In genomic region chr5:10116594-10116993, GRCh38 we compare ENCODE assay signal across 35 cellular contexts.
"Had no signal": no experiment of that assay in that cellular context is flagged by ENCODE, and none has a peak within 500 bp of the region (broad histone marks: within the 10 kb centered on the region; RNA-seq: fewer than 3 reads in every experiment).

No MANE protein-coding gene starts in this region.

- H3K36me3 ChIP-seq: adrenal gland, brain microvascular endothelial cell, breast epithelium had no signal

- DNase-seq: activated B cell treated with CpG ODN at 0.5 μM for 24 hours; activated CD4-positive, alpha-beta memory T cell treated with anti-CD3 and anti-CD28 coated beads for 36 hours; activated CD4-positive, alpha-beta T cell treated with anti-CD3 and anti-CD28 coated beads for 4 hours; activated CD4-positive, alpha-beta T cell treated with anti-CD3 and anti-CD28 coated beads, Interleukin-2, amount 10 ng/mL, durations not matched to agents 24 days and 14 days; activated CD4-positive, alpha-beta T cell treated with anti-CD3 and anti-CD28 coated beads, Interleukin-2, amount 50 U/mL, for 1 hour; activated CD4-positive, alpha-beta T cell treated with anti-CD3 and anti-CD28 coated beads, Interleukin-2, amount 50 U/mL, for 4 hours; activated CD4-positive, CD25-positive, alpha-beta regulatory T cell treated with anti-CD3 and anti-CD28 coated beads, Interleukin-2, amount 50 U/mL, for 72 hours; activated CD8-positive, alpha-beta memory T cell treated with anti-CD3 and anti-CD28 coated beads, Interleukin-2, amount 10 ng/mL, durations not matched to agents 7 days and 5 days; activated CD8-positive, alpha-beta T cell treated with anti-CD3 and anti-CD28 coated beads for 36 hours; activated effector memory CD4-positive, alpha-beta T cell treated with anti-CD3 and anti-CD28 coated beads, Interleukin-2, amount 50 U/mL, for 16 hours; activated gamma-delta T cell treated with Interleukin-2 at 50 U/mL for 16 hours; activated naive CD4-positive, alpha-beta T cell; activated naive CD4-positive, alpha-beta T cell treated with anti-CD3 and anti-CD28 coated beads for 36 hours; activated naive CD4-positive, alpha-beta T cell treated with anti-CD3 and anti-CD28 coated beads, Interleukin-2, amount 50 U/mL, for 16 hours; activated naive CD8-positive, alpha-beta T cell treated with anti-CD3 and anti-CD28 coated beads for 36 hours; activated T-cell treated with anti-CD3 and anti-CD28 coated beads for 4 hours; activated T-cell treated with anti-CD3 and anti-CD28 coated beads, Interleukin-2, amount 50 U/mL, for 1 hour; activated T-cell treated with anti-CD3 and anti-CD28 coated beads, Interleukin-2, amount 50 U/mL, for 4 hours; activated T-cell treated with anti-CD3 and anti-CD28 coated beads, Interleukin-2, amount 50 U/mL, for 72 hours; adrenal gland; amniotic stem cell; aorta; body of pancreas; brain microvascular endothelial cell; central memory CD4-positive, alpha-beta T cell; T-helper 1 cell; T-helper 2 cell; T-helper 9 cell had no signal

- H3K27me3 Mint-ChIP-seq: activated B cell treated with CpG ODN at 0.5 μM for 24 hours; activated CD4-positive, alpha-beta T cell treated with anti-CD3 and anti-CD28 coated beads, Interleukin-2, amount 10 ng/mL, durations not matched to agents 24 days and 14 days; activated CD8-positive, alpha-beta memory T cell treated with anti-CD3 and anti-CD28 coated beads, Interleukin-2, amount 10 ng/mL, durations not matched to agents 7 days and 5 days had no signal

- H3K9me3 Mint-ChIP-seq: activated B cell treated with CpG ODN at 0.5 μM for 24 hours; activated CD4-positive, alpha-beta memory T cell treated with anti-CD3 and anti-CD28 coated beads for 36 hours; activated CD4-positive, alpha-beta T cell treated with anti-CD3 and anti-CD28 coated beads, Interleukin-2, amount 10 ng/mL, durations not matched to agents 24 days and 14 days; activated CD8-positive, alpha-beta T cell treated with anti-CD3 and anti-CD28 coated beads for 36 hours; activated naive CD4-positive, alpha-beta T cell treated with anti-CD3 and anti-CD28 coated beads, Interleukin-2, amount 50 U/mL, for 72 hours; activated naive CD8-positive, alpha-beta T cell treated with anti-CD3 and anti-CD28 coated beads for 36 hours; activated T-cell treated with anti-CD3 and anti-CD28 coated beads, Interleukin-2, amount 50 U/mL, for 4 hours; activated T-cell treated with anti-CD3 and anti-CD28 coated beads, Interleukin-2, amount 50 U/mL, for 72 hours; activated T-helper 1 cell treated with anti-CD3 and anti-CD28 coated beads, Interleukin-12 subunit alpha, Interleukin-12 subunit beta, Interleukin-2, Interleukin-4 antibody, amounts not matched to agents 30 ng/mL and 10 ng/mL and 1 ng/mL, durations not matched to agents 14 hours and 24 hours and 36 hours; activated T-helper 17 cell treated with anti-CD3 and anti-CD28 coated beads, Interleukin-2, amount 50 U/mL, for 72 hours; T-helper 1 cell treated with Interleukin-12 subunit alpha and Interleukin-12 subunit beta and Interleukin-4 antibody, amounts not matched to agents 30 μg/mL and 1 μg/mL, for 36 hours; T-helper 2 cell treated with Interferon-gamma antibody and Interleukin-4, amounts not matched to agents 5 μg/mL and 100 μg/mL, for 36 hours had no signal

- H3K4me3 Mint-ChIP-seq: activated B cell treated with CpG ODN at 0.5 μM for 24 hours; activated CD4-positive, alpha-beta memory T cell treated with anti-CD3 and anti-CD28 coated beads for 36 hours; activated CD4-positive, alpha-beta T cell treated with anti-CD3 and anti-CD28 coated beads, Interleukin-2, amount 10 ng/mL, durations not matched to agents 24 days and 14 days; activated CD8-positive, alpha-beta memory T cell treated with anti-CD3 and anti-CD28 coated beads, Interleukin-2, amount 10 ng/mL, durations not matched to agents 7 days and 5 days; activated CD8-positive, alpha-beta T cell treated with anti-CD3 and anti-CD28 coated beads for 36 hours; activated naive CD4-positive, alpha-beta T cell treated with anti-CD3 and anti-CD28 coated beads for 36 hours; activated naive CD8-positive, alpha-beta T cell treated with anti-CD3 and anti-CD28 coated beads for 36 hours; activated T-cell treated with anti-CD3 and anti-CD28 coated beads, Interleukin-2, amount 50 U/mL, for 4 hours; activated T-cell treated with anti-CD3 and anti-CD28 coated beads, Interleukin-2, amount 50 U/mL, for 72 hours; activated T-helper 1 cell treated with anti-CD3 and anti-CD28 coated beads, Interleukin-12 subunit alpha, Interleukin-12 subunit beta, Interleukin-2, Interleukin-4 antibody, amounts not matched to agents 30 ng/mL and 10 ng/mL and 1 ng/mL, durations not matched to agents 14 hours and 24 hours and 36 hours; activated T-helper 17 cell treated with anti-CD3 and anti-CD28 coated beads, Interleukin-2, amount 50 U/mL, for 72 hours; T-helper 1 cell treated with Interleukin-12 subunit alpha and Interleukin-12 subunit beta and Interleukin-4 antibody, amounts not matched to agents 30 μg/mL and 1 μg/mL, for 36 hours; T-helper 2 cell treated with Interferon-gamma antibody and Interleukin-4, amounts not matched to agents 5 μg/mL and 100 μg/mL, for 36 hours had no signal

- H3K27me3 ChIP-seq: adrenal gland, body of pancreas, brain microvascular endothelial cell, breast epithelium had no signal

- H3K9me3 ChIP-seq: adrenal gland had no signal

- H3K4me1 Mint-ChIP-seq: activated B cell treated with CpG ODN at 0.5 μM for 24 hours; activated CD4-positive, alpha-beta T cell treated with anti-CD3 and anti-CD28 coated beads, Interleukin-2, amount 10 ng/mL, durations not matched to agents 24 days and 14 days; activated CD8-positive, alpha-beta memory T cell treated with anti-CD3 and anti-CD28 coated beads, Interleukin-2, amount 10 ng/mL, durations not matched to agents 7 days and 5 days; activated naive CD8-positive, alpha-beta T cell treated with anti-CD3 and anti-CD28 coated beads for 36 hours; activated T-helper 17 cell treated with anti-CD3 and anti-CD28 coated beads, Interleukin-2, amount 50 U/mL, for 72 hours had no signal

- H3K4me1 ChIP-seq: adrenal gland, body of pancreas, breast epithelium had no signal

- H3K27ac ChIP-seq: adrenal gland, body of pancreas, brain microvascular endothelial cell, breast epithelium, VCaP had no signal

- H3K4me3 ChIP-seq: adrenal gland, body of pancreas, breast epithelium had no signal

- H3K36me3 Mint-ChIP-seq: activated CD4-positive, alpha-beta memory T cell treated with anti-CD3 and anti-CD28 coated beads for 36 hours; activated CD8-positive, alpha-beta memory T cell treated with anti-CD3 and anti-CD28 coated beads, Interleukin-2, amount 10 ng/mL, durations not matched to agents 7 days and 5 days; activated naive CD4-positive, alpha-beta T cell treated with anti-CD3 and anti-CD28 coated beads, Interleukin-2, amount 50 U/mL, for 72 hours; activated naive CD8-positive, alpha-beta T cell treated with anti-CD3 and anti-CD28 coated beads for 36 hours had no signal

- H3K27ac Mint-ChIP-seq: activated B cell treated with CpG ODN at 0.5 μM for 24 hours; activated CD4-positive, alpha-beta memory T cell treated with anti-CD3 and anti-CD28 coated beads for 36 hours; activated CD4-positive, alpha-beta T cell treated with anti-CD3 and anti-CD28 coated beads, Interleukin-2, amount 10 ng/mL, durations not matched to agents 24 days and 14 days; activated CD8-positive, alpha-beta memory T cell treated with anti-CD3 and anti-CD28 coated beads, Interleukin-2, amount 10 ng/mL, durations not matched to agents 7 days and 5 days; activated CD8-positive, alpha-beta T cell treated with anti-CD3 and anti-CD28 coated beads for 36 hours; activated naive CD4-positive, alpha-beta T cell treated with anti-CD3 and anti-CD28 coated beads for 36 hours; activated naive CD4-positive, alpha-beta T cell treated with anti-CD3 and anti-CD28 coated beads, Interleukin-2, amount 50 U/mL, for 72 hours; activated naive CD8-positive, alpha-beta T cell treated with anti-CD3 and anti-CD28 coated beads for 36 hours; activated T-cell treated with anti-CD3 and anti-CD28 coated beads, Interleukin-2, amount 50 U/mL, for 72 hours; activated T-helper 1 cell treated with anti-CD3 and anti-CD28 coated beads, Interleukin-12 subunit alpha, Interleukin-12 subunit beta, Interleukin-2, Interleukin-4 antibody, amounts not matched to agents 30 ng/mL and 10 ng/mL and 1 ng/mL, durations not matched to agents 14 hours and 24 hours and 36 hours; activated T-helper 17 cell treated with anti-CD3 and anti-CD28 coated beads, Interleukin-2, amount 50 U/mL, for 72 hours; T-helper 1 cell treated with Interleukin-12 subunit alpha and Interleukin-12 subunit beta and Interleukin-4 antibody, amounts not matched to agents 30 μg/mL and 1 μg/mL, for 36 hours; T-helper 2 cell treated with Interferon-gamma antibody and Interleukin-4, amounts not matched to agents 5 μg/mL and 100 μg/mL, for 36 hours had no signal
